9 cellular contexts compared by ENCODE assay signal in the genomic region with DNA sequence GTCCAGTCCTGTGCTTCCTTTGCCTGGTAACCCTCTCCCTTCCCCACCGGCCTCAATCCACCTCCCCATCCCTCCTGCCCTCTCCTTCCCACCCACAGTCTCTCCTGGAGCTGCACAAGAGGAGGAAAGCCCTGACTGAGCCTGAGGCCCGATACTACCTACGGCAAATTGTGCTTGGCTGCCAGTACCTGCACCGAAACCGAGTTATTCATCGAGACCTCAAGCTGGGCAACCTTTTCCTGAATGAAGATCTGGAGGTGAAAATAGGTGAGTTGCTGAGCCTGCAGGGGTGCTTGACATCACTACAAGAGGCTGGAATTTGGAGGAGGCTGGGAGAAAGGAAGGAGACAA. TPM values are rescaled to one million over a fixed set of nuclear protein-coding genes. Genes with fewer than 3 reads are reported as not detected.
DNase-seq lines count a peak whose midpoint lies in the region; ATAC-seq and TF ChIP-seq lines count a peak whose summit lies in the region.
"Had no signal": no experiment of that assay in that cellular context is flagged by ENCODE, and none has a peak within 500 bp of the region (broad histone marks: within the 10 kb centered on the region; RNA-seq: fewer than 3 reads in every experiment).

No MANE protein-coding gene starts in this region.

- H3K79me1 ChIP-seq in trophoblast cell (ENCODE audit: low read length): peaks cover 8% of the 10 kb centered on the region

- H3K79me2 ChIP-seq in SK-N-SH (ENCODE audit: insufficient read depth): peaks cover 72% of the 10 kb centered on the region
- H3K79me2 ChIP-seq in OCI-LY7 (ENCODE audit: insufficient read depth, low read depth, low read length): peaks cover 41% of the 10 kb centered on the region
- H3K79me2 ChIP-seq in trophoblast cell (ENCODE audit: control insufficient read depth, insufficient read depth, low read length, poor library complexity): peaks cover 16% of the 10 kb centered on the region

- H3K9me3 ChIP-seq in SK-N-SH: no peaks in the 10 kb centered on the region
- H3K9me3 ChIP-seq in OCI-LY7 (ENCODE audit: low read length): no peaks in the 10 kb centered on the region
- no peaks in the 10 kb centered on the region for H3K9me3 ChIP-seq in endodermal cell (ENCODE audit: control insufficient read depth, low read length)
- no peaks in the 10 kb centered on the region for H3K9me3 ChIP-seq in trophoblast cell (ENCODE audit: insufficient read depth, low read depth, low read length)
- H3K9me3 ChIP-seq: left lung had no signal

- H3K4me3 ChIP-seq in SK-N-SH (ENCODE audit: low read depth in 2 of 2, low read length in 1 of 2): peak overlapping the region; percentile 73 to 77
- H3K4me3 ChIP-seq in OCI-LY7 (ENCODE audit: low read depth, low read length, poor library complexity, severe bottlenecking): peak overlapping the region; percentile 98
- peak overlapping the region; percentile 97 for H3K4me3 ChIP-seq in endodermal cell (ENCODE audit: low read length)
- H3K4me3 ChIP-seq in trophoblast cell (ENCODE audit: low read depth, low read length): peak overlapping the region; percentile 88

- intact Hi-C loops in OCI-LY7 (cut with micrococcal nuclease; ENCODE audit: unreplicated experiment): loop anchor here (2.0 kb wide), 1 partner anchor 39 kb away; a partner anchor contains a TSS

- H3K4me2 ChIP-seq in SK-N-SH: peak overlapping the region; percentile 98
- H3K4me2 ChIP-seq in OCI-LY7 (ENCODE audit: low read length): peak overlapping the region; percentile 89
- peak overlapping the region; percentile 90 for H3K4me2 ChIP-seq in trophoblast cell (ENCODE audit: low read length)

- H3K9me2 ChIP-seq in SK-N-SH (no peaks in the 10 kb centered on the region), OCI-LY7 (ENCODE audit: insufficient read depth, low read length) (no peaks in the 10 kb centered on the region)

- H3K27ac ChIP-seq in SK-N-SH (ENCODE audit: low read depth in 2 of 2, low read length in 1 of 2) (peak overlapping the region in 1 of 2 experiments; percentile 48; a peak in 1 of 4 replicates), OCI-LY7 (ENCODE audit: low read depth, low read length, poor library complexity, severe bottlenecking) (peak overlapping the region; percentile 69), endodermal cell (ENCODE audit: low read depth, low read length) (no peak overlapping the region), trophoblast cell (ENCODE audit: low read depth, low read length) (no peak overlapping the region)
- H3K27ac ChIP-seq: left lung had no signal

- H3K4me1 ChIP-seq in SK-N-SH (ENCODE audit: control insufficient read depth in 1 of 2, insufficient read depth in 2 of 2, low read depth in 1 of 2, low read length in 1 of 2) (peaks cover 17 to 25% of the 10 kb centered on the region in 2 experiments; a peak in 2 of 4 replicates), OCI-LY7 (ENCODE audit: insufficient read depth, low read length, poor library complexity, severe bottlenecking) (peaks cover 28% of the 10 kb centered on the region), endodermal cell (ENCODE audit: control insufficient read depth, insufficient read depth, low read length) (peaks cover 9% of the 10 kb centered on the region), trophoblast cell (ENCODE audit: control insufficient read depth in 1 of 2, insufficient read depth in 2 of 2, low read length in 2 of 2) (peaks cover 7 to 11% of the 10 kb centered on the region in 2 experiments)

- DNase-seq in SK-N-SH (no peak), OCI-LY7 (ENCODE audit: low spot score) (no peak), endodermal cell (peak; percentile 58), trophoblast cell (no peak), putamen (ENCODE audit: low spot score) (no peak), NCI-H526 (lab: John Stamatoyannopoulos, UW) (no peak), COLO829 (ENCODE audit: low spot score) (no peak)

- peaks cover 11% of the 10 kb centered on the region for H3F3A ChIP-seq in SK-N-SH (replicated peaks; ENCODE audit: insufficient read depth)

- H3K4me1 Mint-ChIP-seq in endodermal cell: peaks cover 9% of the 10 kb centered on the region

- peak overlapping the region; percentile 88; the same call in 1 of the 2 replicates for H3K9ac ChIP-seq in SK-N-SH
- peak overlapping the region; percentile 84 for H3K9ac ChIP-seq in endodermal cell (ENCODE audit: extremely low read depth, low read length, poor library complexity, severe bottlenecking)
- peak overlapping the region; percentile 45 for H3K9ac ChIP-seq in trophoblast cell (ENCODE audit: low read length)

- ATAC-seq in SK-N-SH treated with all-trans-retinoic acid at 6 μM for 48 hours: no peak

- no peak overlapping the region for H4K12ac ChIP-seq in trophoblast cell (ENCODE audit: low read depth, low read length)

- H3K27me3 Mint-ChIP-seq in endodermal cell (ENCODE audit: insufficient read depth): no peaks in the 10 kb centered on the region

- H3K27me3 ChIP-seq in SK-N-SH (ENCODE audit: insufficient read depth) (no peaks in the 10 kb centered on the region), endodermal cell (ENCODE audit: control insufficient read depth, insufficient read depth, low read length, poor library complexity, severe bottlenecking) (no peaks in the 10 kb centered on the region), trophoblast cell (ENCODE audit: insufficient read depth, low read length) (no peaks in the 10 kb centered on the region)
- H3K27me3 ChIP-seq: left lung had no signal

- peak overlapping the region; percentile 98 for H3K4ac ChIP-seq in trophoblast cell (ENCODE audit: low read depth, low read length)

- 40% methylated on average over 5 of the region's 6 CpGs for WGBS in SK-N-SH (ENCODE audit: low lambda C conversion rate)
- 18% methylated on average over 6 of the region's 6 CpGs; no CpG with 5 or more reads in 1 of the 2 experiments for WGBS in endodermal cell (ENCODE audit: insufficient coverage in 1 of 2, insufficient read length in 1 of 2), 2 experiments
- no CpG with 5 or more reads among the region's 6 CpGs for WGBS in trophoblast cell (ENCODE audit: extremely low coverage, insufficient coverage, insufficient read length)

- no peak overlapping the region for H3K14ac ChIP-seq in trophoblast cell (ENCODE audit: low read length)

- TF ChIP-seq CTCF in SK-N-SH (IDR thresholded peaks at IDR 0.05) (no peak), OCI-LY7 (conservative IDR thresholded peaks at IDR 0.05; ENCODE audit: low read length) (no peak), endodermal cell (conservative IDR thresholded peaks at IDR 0.05) (no peak)

- H2AFZ ChIP-seq in SK-N-SH (ENCODE audit: low read depth) (no peak overlapping the region), OCI-LY7 (ENCODE audit: low read length) (no peak overlapping the region), trophoblast cell (ENCODE audit: insufficient read depth, low read length, poor library complexity) (no peak overlapping the region)

- peak overlapping the region; percentile 90 for H3K27ac Mint-ChIP-seq in endodermal cell

- no peak overlapping the region for H3K18ac ChIP-seq in trophoblast cell (ENCODE audit: low read length)

- peak overlapping the region; percentile 95 for H3K4me3 Mint-ChIP-seq in endodermal cell

- no peak overlapping the region for H4K8ac ChIP-seq in trophoblast cell (ENCODE audit: low read depth, low read length)

- CTCF ChIA-PET in SK-N-SH (lab: Yijun Ruan, JAX) (interaction anchor here (1.0 to 3.1 kb wide), 2 partner anchors 11 to 39 kb away, joined by 3 to 19 read pairs; a partner anchor contains a TSS), OCI-LY7 (lab: Charles Lee; ENCODE audit: unreplicated experiment) (no interaction called here)

- peaks cover 27 to 30% of the 10 kb centered on the region in 2 experiments for H3K36me3 ChIP-seq in SK-N-SH (replicated peaks in 1 of 2; ENCODE audit: control insufficient read depth in 1 of 2, insufficient read depth in 2 of 2, low read length in 1 of 2)
- H3K36me3 ChIP-seq in OCI-LY7 (ENCODE audit: insufficient read depth, low read length): peaks cover 57% of the 10 kb centered on the region
- H3K36me3 ChIP-seq in endodermal cell (ENCODE audit: control insufficient read depth, insufficient read depth, low read length): peaks cover 50% of the 10 kb centered on the region
- peaks cover 26 to 45% of the 10 kb centered on the region in 2 experiments for H3K36me3 ChIP-seq in trophoblast cell (ENCODE audit: control insufficient read depth in 1 of 2, insufficient read depth in 2 of 2, low read length in 2 of 2)

- POLR2A ChIA-PET in SK-N-SH (lab: Yijun Ruan, JAX) (interaction anchor here (1.1 to 2.0 kb wide), 2 partner anchors 10 to 13 kb away, joined by 3 to 9 read pairs; no protein-coding TSS in a partner anchor), OCI-LY7 (lab: Charles Lee) (interaction anchor here (0.7 to 1.6 kb wide), 3 partner anchors 11 to 28 kb away, joined by 3 to 8 read pairs (median 3); no protein-coding TSS in a partner anchor)

- H2AK5ac ChIP-seq in trophoblast cell (ENCODE audit: low read length): no peak overlapping the region

- H2BK12ac ChIP-seq in trophoblast cell (ENCODE audit: low read length): no peak overlapping the region

- H3K23ac ChIP-seq in trophoblast cell (ENCODE audit: low read length): no peak overlapping the region

- no peak for TF ChIP-seq RAD21 in SK-N-SH (IDR thresholded peaks at IDR 0.05; ENCODE audit: low read length)

- BruUV-seq in OCI-LY7 (replicated peaks; lab: Mats Ljungman, UMichigan): no TSS peak

- no peak overlapping the region for H2BK5ac ChIP-seq in trophoblast cell (ENCODE audit: low read depth, low read length, poor library complexity)

- H3K9me3 Mint-ChIP-seq in endodermal cell: no peaks in the 10 kb centered on the region

- H2BK120ac ChIP-seq in trophoblast cell (ENCODE audit: insufficient read depth, low read length, poor library complexity): no peak overlapping the region

- no peak overlapping the region for H4K91ac ChIP-seq in trophoblast cell (ENCODE audit: low read depth, low read length)

- H3K36me3 Mint-ChIP-seq in endodermal cell (ENCODE audit: low read depth): peaks cover 41% of the 10 kb centered on the region

- H4K20me1 ChIP-seq in SK-N-SH (ENCODE audit: insufficient read depth) (peaks cover 26% of the 10 kb centered on the region), OCI-LY7 (ENCODE audit: insufficient read depth, low read length) (no peaks in the 10 kb centered on the region)

- no peak for TF ChIP-seq EP300 in SK-N-SH (IDR thresholded peaks at IDR 0.05; ENCODE audit: borderline replicate concordance in 1 of 2, low read depth in 1 of 2, low read length in 1 of 2)

RNA-seq across cellular contexts. Expression of a gene that starts 1.3 kb away (rescaled TPM):
- polyA plus RNA-seq in SK-N-SH (2012; rRNA removed): 31.4 and 68.7 TPM in 2 replicates
- polyA plus RNA-seq in SK-N-SH (2012; cell fraction: cytosol; rRNA removed): 27.2 and 38.1 TPM in 2 replicates
- 60.5 and 79.2 TPM in 2 replicates for polyA plus RNA-seq in SK-N-SH (2012; cell fraction: nucleus; rRNA removed)
- total RNA-seq in OCI-LY7 (2014; rRNA removed; shearing (Covaris generic)): 59.6 and 69.5 TPM in 2 replicates
- total RNA-seq in OCI-LY7 (2022) (156 and 164 TPM in 2 replicates), endodermal cell (100 to 1,000 TPM in 1 of 2 donors, 10 to 100 TPM in 1; 76.7 to 118 TPM)
- polyA plus RNA-seq in endodermal cell (2013, experiment 1 of 2): 138 TPM
- polyA plus RNA-seq in endodermal cell (2013, experiment 2 of 2): 132 TPM
- 62.6 and 68.6 TPM in 2 replicates for polyA plus RNA-seq in trophoblast cell (2013)

RNA-seq across cellular contexts. Expression of a gene that starts 33.1 kb away (rescaled TPM):
- polyA plus RNA-seq in SK-N-SH (2012; rRNA removed): 0.03 TPM in 1 of 2 replicates, not detected in the other
- not detected in 2 replicates for polyA plus RNA-seq in SK-N-SH (2012; cell fraction: cytosol; rRNA removed)
- 0.07 TPM in 1 of 2 replicates, not detected in the other for polyA plus RNA-seq in SK-N-SH (2012; cell fraction: nucleus; rRNA removed)
- total RNA-seq in OCI-LY7 (2014; rRNA removed; shearing (Covaris generic)): 1.2 and 1.3 TPM in 2 replicates
- 2.5 and 2.6 TPM in 2 replicates for total RNA-seq in OCI-LY7 (2022)
- 1 to 10 TPM; 1.3 to 1.4 TPM for total RNA-seq in endodermal cell
- 0.39 TPM for polyA plus RNA-seq in endodermal cell (2013, experiment 1 of 2)
- polyA plus RNA-seq in endodermal cell (2013, experiment 2 of 2): 0.37 TPM
- 0.08 TPM in 1 of 2 replicates, not detected in the other for polyA plus RNA-seq in trophoblast cell (2013)

RNA-seq across cellular contexts. Expression of a gene that starts 38.7 kb away (rescaled TPM):
- 45.6 and 59.8 TPM in 2 replicates for polyA plus RNA-seq in SK-N-SH (2012; rRNA removed)
- polyA plus RNA-seq in SK-N-SH (2012; cell fraction: cytosol; rRNA removed): 59.2 and 59.9 TPM in 2 replicates
- polyA plus RNA-seq in SK-N-SH (2012; cell fraction: nucleus; rRNA removed): 37.5 and 74.0 TPM in 2 replicates
- 37.3 and 42.9 TPM in 2 replicates for total RNA-seq in OCI-LY7 (2014; rRNA removed; shearing (Covaris generic))
- total RNA-seq in OCI-LY7 (2022): 88.2 and 89.6 TPM in 2 replicates
- 10 to 100 TPM; 82.2 to 90.8 TPM for total RNA-seq in endodermal cell
- 61.9 TPM for polyA plus RNA-seq in endodermal cell (2013, experiment 1 of 2)
- 65.7 TPM for polyA plus RNA-seq in endodermal cell (2013, experiment 2 of 2)
- 58.4 and 61.3 TPM in 2 replicates for polyA plus RNA-seq in trophoblast cell (2013)

RNA-seq across cellular contexts. Expression of a gene that starts 38.9 kb away (rescaled TPM):
- 3.3 and 4.5 TPM in 2 replicates for polyA plus RNA-seq in SK-N-SH (2012; rRNA removed)
- 4.4 and 5.0 TPM in 2 replicates for polyA plus RNA-seq in SK-N-SH (2012; cell fraction: cytosol; rRNA removed)
- polyA plus RNA-seq in SK-N-SH (2012; cell fraction: nucleus; rRNA removed): 4.5 and 6.3 TPM in 2 replicates
- 15.1 and 16.6 TPM in 2 replicates for total RNA-seq in OCI-LY7 (2014; rRNA removed; shearing (Covaris generic))
- 34.7 and 35.1 TPM in 2 replicates for total RNA-seq in OCI-LY7 (2022)
- 10 to 100 TPM; 20.0 to 24.8 TPM for total RNA-seq in endodermal cell
- 19.4 TPM for polyA plus RNA-seq in endodermal cell (2013, experiment 1 of 2)
- 12.1 TPM for polyA plus RNA-seq in endodermal cell (2013, experiment 2 of 2)
- polyA plus RNA-seq in trophoblast cell (2013): 13.6 and 14.1 TPM in 2 replicates
